Comparison of ENCODE assay signal across 8 cellular contexts in the genomic region with DNA sequence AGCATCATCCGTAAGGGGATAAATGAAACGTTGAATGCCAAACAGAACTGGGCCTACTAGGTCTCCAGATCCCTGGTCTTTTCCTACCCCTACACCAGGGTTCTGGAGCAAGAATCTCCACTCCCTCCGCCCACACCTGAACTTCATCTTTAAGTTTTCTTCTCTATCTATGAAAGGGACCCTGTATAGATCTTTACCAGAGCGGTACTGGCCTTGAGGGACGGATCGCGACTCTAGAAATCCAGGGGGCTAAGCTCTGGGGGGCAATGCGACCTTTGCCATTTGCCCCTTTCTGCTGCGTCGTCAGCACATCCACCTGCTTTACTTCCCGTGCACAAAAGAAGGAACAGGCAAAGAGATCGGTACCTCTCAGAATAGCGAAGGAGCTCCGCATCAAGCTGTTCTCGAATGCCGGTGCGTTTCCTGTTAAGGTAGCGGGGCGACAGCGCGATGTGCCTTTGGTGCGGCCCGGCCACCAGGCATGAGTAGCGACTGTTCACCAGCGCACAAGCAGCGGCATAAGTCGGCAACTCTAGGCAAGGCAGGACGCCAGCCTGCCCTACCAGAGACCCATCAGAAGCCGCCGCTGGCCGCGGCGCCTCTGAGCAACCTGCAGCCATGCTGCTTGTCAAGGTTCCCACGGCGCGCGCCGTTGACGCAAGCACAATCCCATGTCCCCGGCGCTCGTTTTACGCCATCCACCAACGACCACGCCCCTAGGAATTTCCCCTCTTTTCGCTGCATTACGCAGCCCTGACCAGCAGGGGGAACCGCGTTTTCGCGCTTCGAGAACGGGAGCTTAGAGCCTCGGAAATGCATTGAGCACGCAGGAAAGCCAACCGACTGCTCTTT. TPM values are rescaled to one million over a fixed set of nuclear protein-coding genes. Genes with fewer than 3 reads are reported as not detected.
DNase-seq lines count a peak whose midpoint lies in the region; ATAC-seq, FAIRE-seq and TF ChIP-seq lines count a peak whose summit lies in the region.

A gene with protein sequence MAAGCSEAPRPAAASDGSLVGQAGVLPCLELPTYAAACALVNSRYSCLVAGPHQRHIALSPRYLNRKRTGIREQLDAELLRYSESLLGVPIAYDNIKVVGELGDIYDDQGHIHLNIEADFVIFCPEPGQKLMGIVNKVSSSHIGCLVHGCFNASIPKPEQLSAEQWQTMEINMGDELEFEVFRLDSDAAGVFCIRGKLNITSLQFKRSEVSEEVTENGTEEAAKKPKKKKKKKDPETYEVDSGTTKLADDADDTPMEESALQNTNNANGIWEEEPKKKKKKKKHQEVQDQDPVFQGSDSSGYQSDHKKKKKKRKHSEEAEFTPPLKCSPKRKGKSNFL (minus strand): TSS at position 641 of the 852 bp plus-strand sequence. CDS start 21 bp downstream, at position 620.

- peak; percentile 91 for FAIRE-seq in HTR-8/SVneo (lab: Jason Lieb, UNC)

- no peaks in the 10 kb centered on the region for H3K9me3 Mint-ChIP-seq in Calu3 (ENCODE audit: low read depth, unreplicated experiment)

- peak; percentile 99 for DNase-seq in Calu3
- DNase-seq in HTR-8/SVneo (ENCODE audit: insufficient read length, low spot score): peak; percentile 77
- DNase-seq in NOMO-1 treated with DMSO at 0.1 percent for 48 hours (lab: John Stamatoyannopoulos, UW; ENCODE audit: unreplicated experiment): peak; percentile 92
- peak; percentile 86 to 88 for DNase-seq in activated CD8-positive, alpha-beta memory T cell treated with anti-CD3 and anti-CD28 coated beads for 4 hours (ENCODE audit: low read depth in 2 of 2)
- DNase-seq in mesenchymal stem cell: peak; percentile 96
- DNase-seq in stimulated activated CD8-positive, alpha-beta memory T cell treated with anti-CD3 and anti-CD28 coated beads, Interleukin-12 subunit alpha, Interleukin-12 subunit beta, amount 100 ng/mL, for 4 hours (ENCODE audit: low read depth): peak; percentile 86

- H3K36me3 ChIP-seq in endocrine pancreas (ENCODE audit: control insufficient read depth, insufficient read depth, low read length): no peaks in the 10 kb centered on the region
- H3K36me3 ChIP-seq in mesenchymal stem cell (ENCODE audit: control insufficient read depth in 1 of 2, insufficient read depth in 2 of 2, low read depth in 1 of 2, low read length in 2 of 2): peaks cover under 1 to 5% of the 10 kb centered on the region in 2 experiments

- H3K4me1 ChIP-seq in endocrine pancreas (ENCODE audit: control insufficient read depth, insufficient read depth, low read length) (peaks cover 18% of the 10 kb centered on the region), mesenchymal stem cell (ENCODE audit: control insufficient read depth, insufficient read depth, low read depth, low read length) (peaks cover 1% of the 10 kb centered on the region)

- BruUV-seq in Calu3 (replicated peaks; lab: Mats Ljungman, UMichigan): TSS peak; percentile 49

- peak within 1 kb of the TSS; percentile 92 for H3K27ac Mint-ChIP-seq in Calu3 (ENCODE audit: unreplicated experiment)

- H3K4me3 ChIP-seq in endocrine pancreas (ENCODE audit: control insufficient read depth, insufficient read depth, low read length) (peak within 1 kb of the TSS; percentile 93), mesenchymal stem cell (ENCODE audit: insufficient read depth in 1 of 2, low read depth in 1 of 2, low read length in 2 of 2) (peak within 1 kb of the TSS; percentile 89 to 97)

- H3K23ac ChIP-seq in mesenchymal stem cell (ENCODE audit: low read length in 2 of 2): no peak within 1 kb of the TSS

- WGBS in mesenchymal stem cell: under 1% methylated on average over 56 of the region's 56 CpGs

- H3K9ac ChIP-seq in endocrine pancreas (ENCODE audit: control insufficient read depth, insufficient read depth, low read length): peak within 1 kb of the TSS; percentile 86
- peak within 1 kb of the TSS; percentile 96 for H3K9ac ChIP-seq in mesenchymal stem cell (ENCODE audit: low read length)

- H4K91ac ChIP-seq in mesenchymal stem cell (ENCODE audit: low read length): peak within 1 kb of the TSS; percentile 89

- H3K79me1 ChIP-seq in mesenchymal stem cell (replicated peaks; ENCODE audit: low read length, poor library complexity, severe bottlenecking): peaks cover under 1% of the 10 kb centered on the region

- no peak within 1 kb of the TSS for H2BK15ac ChIP-seq in mesenchymal stem cell (ENCODE audit: low read depth, poor library complexity, severe bottlenecking)

- H2AK5ac ChIP-seq in mesenchymal stem cell (ENCODE audit: low read length, severe bottlenecking): no peak within 1 kb of the TSS

- peak within 1 kb of the TSS; percentile 51 for H2AFZ ChIP-seq in mesenchymal stem cell (ENCODE audit: low read depth, low read length)

- H3K36me3 Mint-ChIP-seq in Calu3 (ENCODE audit: insufficient read depth, unreplicated experiment): peaks cover 22% of the 10 kb centered on the region

- H4K8ac ChIP-seq in mesenchymal stem cell (ENCODE audit: low read length): peak within 1 kb of the TSS; percentile 86

- H3K27ac ChIP-seq in mesenchymal stem cell (ENCODE audit: low read length, poor library complexity, severe bottlenecking): no peak within 1 kb of the TSS

- CTCF ChIA-PET in Calu3 (lab: Charles Lee): interaction anchor here (0.6 to 1.8 kb wide), 10 partner anchors 8 to 944 kb away, joined by 3 to 19 read pairs (median 4); no protein-coding TSS in a partner anchor

- H3K4me3 Mint-ChIP-seq in Calu3 (ENCODE audit: low read depth, unreplicated experiment): peak within 1 kb of the TSS; percentile 99

- H3K4ac ChIP-seq in mesenchymal stem cell (ENCODE audit: low read depth in 1 of 2, low read length in 2 of 2): peak within 1 kb of the TSS; percentile 21 to 73

- peak within 1 kb of the TSS in 1 of 2 experiments; percentile 28 for H3K14ac ChIP-seq in mesenchymal stem cell (ENCODE audit: low read length in 2 of 2)

- H2BK5ac ChIP-seq in mesenchymal stem cell (ENCODE audit: low read depth, low read length, poor library complexity, severe bottlenecking): no peak within 1 kb of the TSS

- intact Hi-C loops in Calu3 (cut with micrococcal nuclease; ENCODE audit: unreplicated experiment): no loop called here

- no peaks in the 10 kb centered on the region for H3K27me3 ChIP-seq in endocrine pancreas (ENCODE audit: control insufficient read depth, insufficient read depth, low read length)
- no peaks in the 10 kb centered on the region for H3K27me3 ChIP-seq in mesenchymal stem cell (ENCODE audit: control insufficient read depth in 1 of 2, insufficient read depth in 1 of 2, low read length in 2 of 2)

- peaks cover 52% of the 10 kb centered on the region for H3K4me1 Mint-ChIP-seq in Calu3 (ENCODE audit: low read depth, unreplicated experiment)

- no peak within 1 kb of the TSS for H2BK120ac ChIP-seq in mesenchymal stem cell (ENCODE audit: low read depth, low read length)

- H3K18ac ChIP-seq in mesenchymal stem cell (ENCODE audit: low read depth in 1 of 2, low read length in 2 of 2): peak within 1 kb of the TSS in 1 of 2 experiments; percentile 50

- H3K9me3 ChIP-seq in endocrine pancreas (ENCODE audit: control insufficient read depth, low read length) (no peaks in the 10 kb centered on the region), mesenchymal stem cell (ENCODE audit: control insufficient read depth, low read length) (no peaks in the 10 kb centered on the region)

- H2BK12ac ChIP-seq in mesenchymal stem cell (ENCODE audit: low read length in 2 of 2): no peak within 1 kb of the TSS

- no peaks in the 10 kb centered on the region for H3K27me3 Mint-ChIP-seq in Calu3 (ENCODE audit: unreplicated experiment)

- peak; percentile 96 for TF ChIP-seq CTCF in Calu3 (IDR thresholded peaks at IDR 0.05; ENCODE audit: unreplicated experiment)

- H3K4me2 ChIP-seq in mesenchymal stem cell (ENCODE audit: low read length, poor library complexity, severe bottlenecking): peak within 1 kb of the TSS; percentile 60

- ATAC-seq in GM21367 (IDR thresholded peaks at IDR 0.05; ENCODE audit: unreplicated experiment): peak; percentile 99

RNA-seq across cellular contexts. Expression of the gene that starts here (rescaled TPM):
- total RNA-seq in Calu3 (2022): 37.7 and 43.1 TPM in 2 replicates
- polyA plus RNA-seq in mesenchymal stem cell (2013, experiment 1 of 2): 17.3 TPM
- 20.0 TPM for polyA plus RNA-seq in mesenchymal stem cell (2013, experiment 2 of 2)
